ENCODE assay signal across 8 cellular contexts in genomic region chr17:29138184-29138955, GRCh38. TPM values are rescaled to one million over a fixed set of nuclear protein-coding genes. Genes with fewer than 3 reads are reported as not detected.
DNase-seq lines count a peak whose midpoint lies in the region; ATAC-seq and TF ChIP-seq lines count a peak whose summit lies in the region.

No MANE protein-coding gene starts in this region.

- ATAC-seq in GM19452 (IDR thresholded peaks at IDR 0.05; ENCODE audit: unreplicated experiment) (peak; percentile 35), GM21360 (IDR thresholded peaks at IDR 0.05; ENCODE audit: unreplicated experiment) (no peak)

- DNase-seq in T-helper 9 cell = peak; percentile 20
- DNase-seq in epithelial cell of esophagus (ENCODE audit: low read depth) = peak; percentile 54
- peak; percentile 51 to 53 for DNase-seq in stimulated activated CD4-positive, alpha-beta T cell treated with anti-CD3 and anti-CD28 coated beads, Interleukin-4, amount 100 ng/mL, for 4 hours
- no peak for DNase-seq in SK-N-DZ (ENCODE audit: low spot score)
- DNase-seq in GM20000 (ENCODE audit: low spot score) = no peak
- no peak for DNase-seq in WERI-Rb-1

- no peaks in the 10 kb centered on the region for H3K27me3 ChIP-seq in WERI-Rb-1 (ENCODE audit: insufficient read depth, low read depth, severe bottlenecking)

- H3K9me3 ChIP-seq in WERI-Rb-1 (ENCODE audit: severe bottlenecking) = no peaks in the 10 kb centered on the region

- H3K4me3 ChIP-seq in epithelial cell of esophagus (ENCODE audit: low read length) = no peak overlapping the region
- no peak overlapping the region for H3K4me3 ChIP-seq in WERI-Rb-1 (ENCODE audit: low read depth, low read length)

- TF ChIP-seq CTCF in epithelial cell of esophagus (IDR thresholded peaks at IDR 0.05; ENCODE audit: insufficient read depth, low read depth, low read length, missing control alignments) (no peak), GM20000 (IDR thresholded peaks at IDR 0.05; ENCODE audit: extremely low read depth, missing control alignments) (no peak), WERI-Rb-1 (IDR thresholded peaks at IDR 0.05; ENCODE audit: low read depth, low read length) (no peak)

- no peak overlapping the region for H3K27ac ChIP-seq in WERI-Rb-1

- no peaks in the 10 kb centered on the region for H3K36me3 ChIP-seq in WERI-Rb-1

RNA-seq across cellular contexts. Expression of gene MYO18A, which starts 41.8 kb away (rescaled TPM):
- polyA plus RNA-seq in SK-N-DZ (2014; cell fraction: cytosol; rRNA removed) = 13.9 and 15.3 TPM in 2 replicates
- 20.9 and 42.8 TPM in 2 replicates for polyA plus RNA-seq in SK-N-DZ (2014; cell fraction: nucleus; rRNA removed)

Comparison
In these comparisons a context has a peak if more than half of its experiments do, and no peak if none do; other contexts are left out.
1. DNase-seq: peak in T-helper 9 cell (single experiment), epithelial cell of esophagus (single experiment) and stimulated activated CD4-positive, alpha-beta T cell treated with anti-CD3 and anti-CD28 coated beads, Interleukin-4, amount 100 ng/mL, for 4 hours (2 of 2); none in SK-N-DZ (single experiment), GM20000 (single experiment) and WERI-Rb-1 (single experiment).